ENCODE assay signal across 25 cellular contexts in genomic region chr17:63165420-63165819, GRCh38.
A peak's percentile ranks its signal among the peaks of the same experiment; 100 is the strongest.
DNase-seq lines count a peak whose midpoint lies in the region; ATAC-seq, FAIRE-seq and TF ChIP-seq lines count a peak whose summit lies in the region.
"Had no signal": no experiment of that assay in that cellular context is flagged by ENCODE, and none has a peak within 500 bp of the region (broad histone marks: within the 10 kb centered on the region; RNA-seq: fewer than 3 reads in every experiment).

No MANE protein-coding gene starts in this region.

- POLR2A ChIA-PET in HepG2 (lab: Yijun Ruan, JAX): no interaction called here

- no peak overlapping the region for H3K4me2 ChIP-seq in HepG2 (ENCODE audit: low read depth, low read length)
- H3K4me2 ChIP-seq: A549; BLaER1 treated with 17β-estradiol and CSF1 and Interleukin-3, amounts not matched to agents 10 nM and 100 nM; GM23338 had no signal

- H3K9me3 ChIP-seq in HepG2 (ENCODE audit: low read length) (no peaks in the 10 kb centered on the region), right lobe of liver (no peaks in the 10 kb centered on the region)
- H3K9me3 ChIP-seq: A549; BE2C; BLaER1 treated with 17β-estradiol and CSF1 and Interleukin-3, amounts not matched to agents 10 nM and 100 nM; HAP-1 had no signal

- no peak for FAIRE-seq in HepG2 (lab: Jason Lieb, UNC)
- FAIRE-seq: A549, D721Med, GM12878, GM19239 had no signal

- TF ChIP-seq EP300 in HepG2 (IDR thresholded peaks at IDR 0.05; ENCODE audit: low read depth in 2 of 2, low read length in 2 of 2) (no peak), HepG2 (CRISPR knock-in tag; IDR thresholded peaks at IDR 0.05; ENCODE audit: borderline replicate concordance) (no peak)

- H3K79me2 ChIP-seq in HepG2 (ENCODE audit: insufficient read depth, low read length): no peaks in the 10 kb centered on the region

- intact Hi-C loops in HepG2 (cut with micrococcal nuclease; ENCODE audit: unreplicated experiment) (no loop called here), right lobe of liver (cut with DNase I) (no loop called here)

- H3K4me1 ChIP-seq in HepG2 (ENCODE audit: insufficient read depth, low read length) (no peaks in the 10 kb centered on the region), right lobe of liver (no peaks in the 10 kb centered on the region)
- H3K4me1 ChIP-seq: A549; BE2C; BLaER1 treated with 17β-estradiol and CSF1 and Interleukin-3, amounts not matched to agents 10 nM and 100 nM had no signal

- H2AFZ ChIP-seq in HepG2 (ENCODE audit: low read length): no peak overlapping the region
- H2AFZ ChIP-seq: GM23338 had no signal

- TF ChIP-seq CTCF in HepG2 (CRISPR knock-in tag; IDR thresholded peaks at IDR 0.05): no peak
- no peak for TF ChIP-seq CTCF in right lobe of liver (IDR thresholded peaks at IDR 0.05)

- H3K4me3 ChIP-seq in HepG2 (replicated peaks in 1 of 3; ENCODE audit: insufficient read depth in 1 of 3, low read depth in 2 of 3, low read length in 3 of 3): no peak overlapping the region
- no peak overlapping the region for H3K4me3 ChIP-seq in right lobe of liver
- H3K4me3 ChIP-seq: A549; BLaER1 treated with 17β-estradiol and CSF1 and Interleukin-3, amounts not matched to agents 10 nM and 100 nM; GM12878; GM23338; HAP-1 had no signal

- H3K9ac ChIP-seq in HepG2 (ENCODE audit: insufficient read depth, low read depth, low read length): no peak overlapping the region
- H3K9ac ChIP-seq: BLaER1 treated with 17β-estradiol and CSF1 and Interleukin-3, amounts not matched to agents 10 nM and 100 nM had no signal

- TF ChIP-seq POLR2A in HepG2 (IDR thresholded peaks at IDR 0.05; ENCODE audit: insufficient read depth in 1 of 2, low read depth in 2 of 2, low read length in 2 of 2) (no peak), right lobe of liver (IDR thresholded peaks at IDR 0.05) (no peak)

- H3K36me3 ChIP-seq in HepG2 (replicated peaks in 1 of 2; ENCODE audit: control insufficient read depth in 1 of 2, insufficient read depth in 2 of 2, low read length in 2 of 2) (no peaks in the 10 kb centered on the region), right lobe of liver (no peaks in the 10 kb centered on the region)
- H3K36me3 ChIP-seq: BLaER1 treated with 17β-estradiol and CSF1 and Interleukin-3, amounts not matched to agents 10 nM and 100 nM; HAP-1 had no signal

- H3K27ac ChIP-seq in HepG2 (ENCODE audit: extremely low read length, insufficient read depth, low read length) (no peak overlapping the region), right lobe of liver (no peak overlapping the region)
- H3K27ac ChIP-seq: A549; BLaER1 treated with 17β-estradiol and CSF1 and Interleukin-3, amounts not matched to agents 10 nM and 100 nM had no signal

- DNase-seq in HepG2 (ENCODE audit: low spot score) (no peak), right lobe of liver (no peak), MV-4-11 (lab: John Stamatoyannopoulos, UW) (peak; percentile 42), amniotic epithelial cell (ENCODE audit: low read depth) (peak; percentile 41), RPMI8226 (no peak), NCI-H2227 treated with DMSO at 0.1 percent for 48 hours (lab: John Stamatoyannopoulos, UW) (no peak)
- no peak for DNase-seq in activated CD8-positive, alpha-beta memory T cell treated with anti-CD3 and anti-CD28 coated beads, Interleukin-2, amount 50 U/mL, for 48 hours
- DNase-seq: 8988T; ACHN; AML-193; BE2C; CD4-positive, alpha-beta T cell; CD8-positive, alpha-beta memory T cell; DMS 273 treated with DMSO at 0.1 percent for 48 hours; DMS79; EL; GDM1; HFFc6 had no signal

- in situ Hi-C loops in HepG2 (cut with HindIII; ENCODE audit: extremely low pct_ligation_motif_present, low pct_unique_long_range_greater_than_20kb): no loop called here

- CTCF ChIA-PET in HepG2 (lab: Yijun Ruan, JAX; ENCODE audit: low intra/inter-chr PET ratio, low total read pairs): no interaction called here

- no TSS peak for BruUV-seq in HepG2 (replicated peaks; lab: Mats Ljungman, UMichigan)

- no peak for ATAC-seq in HepG2
- ATAC-seq in right lobe of liver: no peak
- ATAC-seq: A549, GM12878, GM23338 had no signal

- TF ChIP-seq RAD21 in HepG2 (CRISPR knock-in tag; IDR thresholded peaks at IDR 0.05): no peak

- 2% methylated on average over 2 of the region's 2 CpGs for WGBS in HepG2 (ENCODE audit: low lambda C conversion rate)
- 27% methylated on average over 2 of the region's 2 CpGs for WGBS in right lobe of liver (ENCODE audit: insufficient coverage, low coverage, low lambda C conversion rate, missing lambda C conversion rate)

- H4K20me1 ChIP-seq in HepG2 (ENCODE audit: insufficient read depth, low read length): no peaks in the 10 kb centered on the region
- H4K20me1 ChIP-seq: BLaER1 treated with 17β-estradiol and CSF1 and Interleukin-3, amounts not matched to agents 10 nM and 100 nM had no signal

- no peaks in the 10 kb centered on the region for H3K27me3 ChIP-seq in HepG2 (ENCODE audit: control insufficient read depth in 1 of 2, insufficient read depth in 2 of 2, low read length in 2 of 2)
- H3K27me3 ChIP-seq in right lobe of liver: no peaks in the 10 kb centered on the region
- H3K27me3 ChIP-seq: BE2C; BLaER1 treated with 17β-estradiol and CSF1 and Interleukin-3, amounts not matched to agents 10 nM and 100 nM had no signal

TF ChIP-seq in HepG2, 621 proteins besides CTCF, POLR2A, EP300 and RAD21:
- TF ChIP-seq CEBPB (IDR thresholded peaks at IDR 0.05; ENCODE audit: borderline replicate concordance, low read depth, low read length) (peak; percentile 49; the same call in 1 of the 2 replicates), ZNF263 (CRISPR knock-in tag; IDR thresholded peaks at IDR 0.05) (no peak)
TF ChIP-seq in HepG2: peak in this region for 1.

Comparison
In these comparisons a context has a peak if more than half of its experiments do, and no peak if none do; other contexts are left out.
1. DNase-seq: peak in MV-4-11 (single experiment) and amniotic epithelial cell (single experiment); none in HepG2 (single experiment), right lobe of liver (0 of 3), RPMI8226 (single experiment), activated CD8-positive, alpha-beta memory T cell treated with anti-CD3 and anti-CD28 coated beads, Interleukin-2, amount 50 U/mL, for 48 hours (single experiment) and NCI-H2227 treated with DMSO at 0.1 percent for 48 hours (single experiment).